Comparison of ENCODE assay signal across 7 cellular contexts in genomic region chr21:8411139-8411671, GRCh38.
DNase-seq lines count a peak whose midpoint lies in the region; ATAC-seq and TF ChIP-seq lines count a peak whose summit lies in the region.
"Not testable (repeated sequence)": the region's sequence is repeated elsewhere in the genome, so short reads cannot be mapped to it uniquely, and the experiment has no call there.

No MANE protein-coding gene starts in this region.

- not testable (repeated sequence) for H4K20me1 ChIP-seq in PC-3 (ENCODE audit: low read length)

- peak overlapping the region; percentile 100 for H3K27ac Mint-ChIP-seq in activated T-cell treated with anti-CD3 and anti-CD28 coated beads, Interleukin-2, amount 50 U/mL, for 72 hours
- H3K27ac Mint-ChIP-seq in activated naive CD8-positive, alpha-beta T cell treated with anti-CD3 and anti-CD28 coated beads, Interleukin-2, amount 50 U/mL, for 24 hours = not testable (repeated sequence)
- H3K27ac Mint-ChIP-seq in type B pancreatic cell = peak overlapping the region; percentile 80

- H3K36me3 ChIP-seq in PC-3 (ENCODE audit: low read depth, low read length); left lung: not testable (repeated sequence)

- not testable (repeated sequence) for TF ChIP-seq CTCF in PC-3 (conservative IDR thresholded peaks at IDR 0.05; ENCODE audit: low read depth, low read length); left lung (IDR thresholded peaks at IDR 0.05); omental fat pad (IDR thresholded peaks at IDR 0.05); type B pancreatic cell (conservative IDR thresholded peaks at IDR 0.05)

- not testable (repeated sequence) for H3K4me1 ChIP-seq in PC-3 (ENCODE audit: insufficient read depth, low read length); left lung

- intact Hi-C loops in PC-3 (cut with micrococcal nuclease); Right ventricle myocardium inferior (cut with DNase I); left lung (cut with DNase I): not testable (repeated sequence)

- not testable (repeated sequence) for H3K9me3 Mint-ChIP-seq in activated T-cell treated with anti-CD3 and anti-CD28 coated beads, Interleukin-2, amount 50 U/mL, for 72 hours; activated naive CD8-positive, alpha-beta T cell treated with anti-CD3 and anti-CD28 coated beads, Interleukin-2, amount 50 U/mL, for 24 hours; type B pancreatic cell

- H3K9me2 ChIP-seq in PC-3 (replicated peaks; ENCODE audit: low read length) = not testable (repeated sequence)

- DNase-seq in PC-3; activated T-cell treated with anti-CD3 and anti-CD28 coated beads, Interleukin-2, amount 50 U/mL, for 72 hours; activated naive CD8-positive, alpha-beta T cell treated with anti-CD3 and anti-CD28 coated beads, Interleukin-2, amount 50 U/mL, for 24 hours; Right ventricle myocardium inferior (ENCODE audit: missing footprints); left lung; omental fat pad (ENCODE audit: low spot score); type B pancreatic cell (ENCODE audit: extremely low spot score, unreplicated experiment): not testable (repeated sequence)

- not testable (repeated sequence) for H3K79me2 ChIP-seq in PC-3 (ENCODE audit: low read length)

- not testable (repeated sequence) for H3F3A ChIP-seq in PC-3 (ENCODE audit: low read length, unreplicated experiment)

- H3K4me2 ChIP-seq in PC-3 (ENCODE audit: low read length) = not testable (repeated sequence)

- not testable (repeated sequence) for H3K4me3 ChIP-seq in PC-3 (ENCODE audit: low read length); left lung

- H3K27me3 ChIP-seq in PC-3 (ENCODE audit: low read length); left lung: not testable (repeated sequence)

- H3K36me3 Mint-ChIP-seq in activated T-cell treated with anti-CD3 and anti-CD28 coated beads, Interleukin-2, amount 50 U/mL, for 72 hours (ENCODE audit: insufficient read depth in 2 of 2); activated naive CD8-positive, alpha-beta T cell treated with anti-CD3 and anti-CD28 coated beads, Interleukin-2, amount 50 U/mL, for 24 hours (ENCODE audit: low read depth); type B pancreatic cell: not testable (repeated sequence)

- H2AFZ ChIP-seq in PC-3 (ENCODE audit: low read length) = not testable (repeated sequence)

- H3K4me3 Mint-ChIP-seq in activated T-cell treated with anti-CD3 and anti-CD28 coated beads, Interleukin-2, amount 50 U/mL, for 72 hours = peak overlapping the region in 1 of 2 donors; percentile 64
- not testable (repeated sequence) for H3K4me3 Mint-ChIP-seq in activated naive CD8-positive, alpha-beta T cell treated with anti-CD3 and anti-CD28 coated beads, Interleukin-2, amount 50 U/mL, for 24 hours; type B pancreatic cell

- ATAC-seq in PC-3 = peak; percentile 51
- ATAC-seq in activated T-cell treated with anti-CD3 and anti-CD28 coated beads, Interleukin-2, amount 50 U/mL, for 72 hours (replicated peaks in 1 of 2) = peak in 1 of 2 donors; percentile 35
- peak; percentile 17 for ATAC-seq in activated naive CD8-positive, alpha-beta T cell treated with anti-CD3 and anti-CD28 coated beads, Interleukin-2, amount 50 U/mL, for 24 hours
- peak; percentile 28 for ATAC-seq in Right ventricle myocardium inferior
- ATAC-seq in left lung = peak; percentile 21
- ATAC-seq in omental fat pad (ENCODE audit: low FRiP score) = peak; percentile 25

- H3K27ac ChIP-seq in PC-3 (ENCODE audit: low read length); left lung: not testable (repeated sequence)

- not testable (repeated sequence) for H3K9ac ChIP-seq in PC-3 (ENCODE audit: low read length)

- H3K9me3 ChIP-seq in PC-3 (ENCODE audit: low read length); left lung: not testable (repeated sequence)

- BruUV-seq in PC-3 (replicated peaks; lab: Mats Ljungman, UMichigan) = not testable (repeated sequence)

- CTCF ChIA-PET in PC-3 (lab: Charles Lee) = not testable (repeated sequence)

- POLR2A ChIA-PET in PC-3 (lab: Charles Lee; ENCODE audit: unreplicated experiment) = not testable (repeated sequence)

- H3K4me1 Mint-ChIP-seq in activated T-cell treated with anti-CD3 and anti-CD28 coated beads, Interleukin-2, amount 50 U/mL, for 72 hours (ENCODE audit: low read depth); activated naive CD8-positive, alpha-beta T cell treated with anti-CD3 and anti-CD28 coated beads, Interleukin-2, amount 50 U/mL, for 24 hours; type B pancreatic cell (ENCODE audit: unreplicated experiment): not testable (repeated sequence)

- H3K27me3 Mint-ChIP-seq in activated T-cell treated with anti-CD3 and anti-CD28 coated beads, Interleukin-2, amount 50 U/mL, for 72 hours (ENCODE audit: low read depth); activated naive CD8-positive, alpha-beta T cell treated with anti-CD3 and anti-CD28 coated beads, Interleukin-2, amount 50 U/mL, for 24 hours; type B pancreatic cell: not testable (repeated sequence)
